ENCODE assay signal across 8 cellular contexts in the genomic region with DNA sequence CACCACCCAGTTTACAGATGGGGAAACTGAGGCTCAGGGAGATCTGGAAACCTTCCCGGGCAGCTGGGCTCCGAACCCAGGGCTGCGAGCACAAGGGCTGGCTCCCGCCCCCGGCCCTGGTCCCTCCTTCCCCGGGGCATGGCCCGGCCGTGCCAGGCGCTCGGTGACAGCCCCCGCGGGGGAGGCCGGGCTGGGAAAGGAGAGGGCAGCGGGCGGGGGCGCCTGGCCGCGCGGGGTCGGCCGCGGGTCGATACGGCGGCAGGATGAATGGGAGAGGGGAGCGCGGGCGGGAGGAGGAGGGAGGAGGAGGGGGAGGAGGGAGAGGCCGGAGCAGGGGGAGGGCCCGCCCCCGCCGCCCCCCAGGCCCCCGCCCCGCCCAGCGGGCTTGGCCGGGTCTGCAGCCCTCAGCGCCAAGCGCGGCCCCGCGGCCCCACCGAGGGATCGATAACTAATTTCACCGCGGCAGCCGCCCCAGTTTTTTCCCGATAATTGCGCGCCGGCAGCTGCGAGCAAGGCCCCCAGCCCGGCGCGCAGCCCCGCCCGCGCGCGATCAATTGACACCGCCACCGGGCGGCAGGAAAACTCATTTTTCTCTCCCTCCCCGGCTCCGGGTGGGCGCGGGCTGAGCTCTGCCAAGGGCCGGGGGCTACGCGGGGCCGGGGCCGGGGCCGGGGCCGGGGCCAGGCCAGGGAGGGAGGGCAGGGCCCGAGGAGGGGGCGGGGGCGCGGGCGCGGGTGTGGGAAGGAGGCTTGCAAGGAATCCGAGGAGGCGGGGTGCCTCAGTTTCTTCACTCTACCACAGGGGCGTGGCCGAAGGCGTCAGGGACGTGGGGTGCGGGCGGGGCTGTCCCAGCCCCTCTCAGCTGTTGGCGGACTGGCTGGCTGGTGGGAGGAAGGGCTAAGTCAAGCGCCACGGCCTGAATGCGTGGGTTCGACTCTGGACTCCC. TPM values are rescaled to one million over a fixed set of nuclear protein-coding genes. Genes with fewer than 3 reads are reported as not detected.
DNase-seq lines count a peak whose midpoint lies in the region; ATAC-seq and TF ChIP-seq lines count a peak whose summit lies in the region.

No MANE protein-coding gene starts in this region.

- peak; percentile 28 for DNase-seq in Ammon's horn (ENCODE audit: low spot score)
- DNase-seq in Jurkat, Clone E6-1 (ENCODE audit: low read depth, low spot score) = no peak
- DNase-seq in astrocyte of the cerebellum (ENCODE audit: low read depth) = no peak
- DNase-seq in NCI-H1436 treated with DMSO at 0.1 percent for 48 hours (lab: John Stamatoyannopoulos, UW) = no peak
- DNase-seq in NOMO-1 treated with dmso at 0.1 percent for 144 hours (lab: John Stamatoyannopoulos, UW; ENCODE audit: unreplicated experiment) = no peak

- peak overlapping the region; percentile 13; the same call in 1 of the 2 replicates for H3K4me3 ChIP-seq in Jurkat, Clone E6-1 (ENCODE audit: low read length)
- H3K4me3 ChIP-seq in astrocyte of the cerebellum (ENCODE audit: low read depth, low read length) = peak overlapping the region; percentile 36
- peak overlapping the region; percentile 72 for H3K4me3 ChIP-seq in iPS-20b (ENCODE audit: low read length)
- H3K4me3 ChIP-seq in skeletal muscle satellite cell (ENCODE audit: low read length) = peak overlapping the region; percentile 72

- in situ Hi-C loops in astrocyte of the cerebellum (cut with HindIII; ENCODE audit: low sequenced_read_pairs) = no loop called here

- no peak for TF ChIP-seq CTCF in astrocyte of the cerebellum (IDR thresholded peaks at IDR 0.05; ENCODE audit: low read depth, low read length, missing control alignments)

- no peak for ATAC-seq in GM21390 (IDR thresholded peaks at IDR 0.05; ENCODE audit: unreplicated experiment)

- H3K4me1 ChIP-seq in iPS-20b (ENCODE audit: insufficient read depth, low read length) (peaks cover 9% of the 10 kb centered on the region; the same call in 1 of the 2 replicates), skeletal muscle satellite cell (ENCODE audit: control insufficient read depth, insufficient read depth, low read length) (peaks cover 40% of the 10 kb centered on the region)

- peaks cover 14% of the 10 kb centered on the region; the same call in 1 of the 2 replicates for H3K27me3 ChIP-seq in iPS-20b (ENCODE audit: insufficient read depth, low read length)
- no peaks in the 10 kb centered on the region for H3K27me3 ChIP-seq in skeletal muscle satellite cell (ENCODE audit: control insufficient read depth, insufficient read depth, low read length)

- H3K9ac ChIP-seq in iPS-20b (ENCODE audit: low read depth, low read length) = no peak overlapping the region
- peak overlapping the region; percentile 68 for H3K9ac ChIP-seq in skeletal muscle satellite cell (ENCODE audit: low read depth, low read length)

- H3K27ac ChIP-seq in iPS-20b (ENCODE audit: low read length) = no peak overlapping the region

- H3K36me3 ChIP-seq in iPS-20b (ENCODE audit: insufficient read depth, low read depth, low read length) = no peaks in the 10 kb centered on the region
- H3K36me3 ChIP-seq in skeletal muscle satellite cell (ENCODE audit: insufficient read depth, low read length) = no peaks in the 10 kb centered on the region

- H3K9me3 ChIP-seq in iPS-20b (ENCODE audit: insufficient read depth, low read depth, low read length) = no peaks in the 10 kb centered on the region
- peaks cover 3% of the 10 kb centered on the region for H3K9me3 ChIP-seq in skeletal muscle satellite cell (replicated peaks; ENCODE audit: low read length)

- H3K4me2 ChIP-seq in skeletal muscle satellite cell (ENCODE audit: low read length) = peak overlapping the region; percentile 95

RNA-seq across cellular contexts. Expression of a gene that starts 52.1 kb away (rescaled TPM):
- polyA plus RNA-seq in Jurkat, Clone E6-1 (2012; ENCODE audit: insufficient read depth, insufficient read length) = not detected
- total RNA-seq in skeletal muscle satellite cell (2012; rRNA removed) = not detected in 2 replicates

RNA-seq across cellular contexts. Expression of a gene that starts 57.1 kb away (rescaled TPM):
- 68.4 TPM for polyA plus RNA-seq in Jurkat, Clone E6-1 (2012; ENCODE audit: insufficient read depth, insufficient read length)
- total RNA-seq in skeletal muscle satellite cell (2012; rRNA removed) = 26.4 and 41.9 TPM in 2 replicates

Comparison
In these comparisons a context has a peak if more than half of its experiments do, and no peak if none do; other contexts are left out.
1. H3K4me3 ChIP-seq: peak in every context shown above with its lines; median percentile 72 in iPS-20b; 72 in skeletal muscle satellite cell; 36 in astrocyte of the cerebellum; 13 in Jurkat, Clone E6-1.